15 cellular contexts compared by ENCODE assay signal in the genomic region with DNA sequence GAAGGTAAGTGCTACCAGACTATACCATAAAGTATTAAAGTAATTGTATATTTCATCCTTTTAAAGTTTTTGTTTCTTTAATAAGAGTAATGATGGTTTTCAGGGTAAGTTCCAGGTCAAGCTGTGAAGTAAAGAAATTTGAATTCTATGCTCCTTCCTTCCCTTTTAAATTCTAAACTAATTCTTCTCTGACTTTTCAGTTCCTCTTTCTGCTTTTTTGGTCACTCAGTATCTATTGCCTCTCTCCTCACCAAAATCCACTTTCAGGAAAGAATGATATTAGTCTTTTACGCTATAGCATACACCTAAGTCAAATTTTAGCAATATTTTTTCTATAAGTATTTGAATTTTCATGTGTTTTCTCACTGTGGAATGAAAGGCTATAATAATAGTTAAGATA. TPM values are rescaled to one million over a fixed set of nuclear protein-coding genes. Genes with fewer than 3 reads are reported as not detected.
DNase-seq lines count a peak whose midpoint lies in the region; ATAC-seq and TF ChIP-seq lines count a peak whose summit lies in the region.
"Had no signal": no experiment of that assay in that cellular context is flagged by ENCODE, and none has a peak within 500 bp of the region (broad histone marks: within the 10 kb centered on the region; RNA-seq: fewer than 3 reads in every experiment).

No MANE protein-coding gene starts in this region.

- intact Hi-C loops in lower lobe of right lung (cut with DNase I) = no loop called here

- H3K9me3 ChIP-seq in lower lobe of right lung = no peaks in the 10 kb centered on the region

- H3K27ac ChIP-seq in lower lobe of right lung = no peak overlapping the region
- H3K27ac ChIP-seq: cardiac muscle cell had no signal

- no peaks in the 10 kb centered on the region for H3K36me3 ChIP-seq in lower lobe of right lung
- H3K36me3 ChIP-seq: cardiac muscle cell had no signal

- TF ChIP-seq CTCF in lower lobe of right lung (IDR thresholded peaks at IDR 0.05) = no peak

- DNase-seq in NOMO-1 treated with dmso at 0.1 percent for 144 hours (lab: John Stamatoyannopoulos, UW; ENCODE audit: unreplicated experiment) = peak; percentile 59
- no peak for DNase-seq in NCI-H2196 treated with DMSO at 0.1 percent for 48 hours (lab: John Stamatoyannopoulos, UW; ENCODE audit: unreplicated experiment)
- DNase-seq in mucosa of gallbladder (ENCODE audit: low spot score) = no peak
- DNase-seq in lower lobe of right lung = no peak
- DNase-seq: activated CD8-positive, alpha-beta T cell treated with anti-CD3 and anti-CD28 coated beads for 36 hours; NCI-H2227 treated with DMSO at 0.1 percent for 48 hours; stimulated activated CD4-positive, alpha-beta T cell treated with anti-CD3 and anti-CD28 coated beads, Interleukin-2, amount 100 ng/mL, for 48 hours; stimulated activated naive CD4-positive, alpha-beta T cell treated with Interleukin-2 at 50 U/mL for 16 hours had no signal

- ATAC-seq in GM18517 (IDR thresholded peaks at IDR 0.05; ENCODE audit: unreplicated experiment) (peak; percentile 77), GM21423 (IDR thresholded peaks at IDR 0.05; ENCODE audit: unreplicated experiment) (peak; percentile 80), HG03159 (IDR thresholded peaks at IDR 0.05; ENCODE audit: unreplicated experiment) (peak; percentile 74), GM21737 (IDR thresholded peaks at IDR 0.05; ENCODE audit: unreplicated experiment) (no peak), lower lobe of right lung (no peak)
- ATAC-seq: activated CD8-positive, alpha-beta T cell treated with anti-CD3 and anti-CD28 coated beads for 36 hours had no signal

- H3K4me3 ChIP-seq in lower lobe of right lung = no peak overlapping the region
- H3K4me3 ChIP-seq: cardiac muscle cell had no signal

- no peaks in the 10 kb centered on the region for H3K4me1 ChIP-seq in lower lobe of right lung

- H3K27me3 ChIP-seq in lower lobe of right lung (ENCODE audit: low read depth) = no peaks in the 10 kb centered on the region
- H3K27me3 ChIP-seq: cardiac muscle cell had no signal

RNA-seq across cellular contexts. Expression of gene MMP8, which starts 8.2 kb away (rescaled TPM):
- not detected for total RNA-seq in mucosa of gallbladder
- 0.44 TPM for total RNA-seq in lower lobe of right lung
- total RNA-seq: activated CD8-positive, alpha-beta T cell treated with anti-CD3 and anti-CD28 coated beads for 36 hours; cardiac muscle cell; M059J; myocyte had no signal

RNA-seq across cellular contexts. Expression of gene MMP27, which starts 11.0 kb away (rescaled TPM):
- total RNA-seq in mucosa of gallbladder = not detected
- not detected for total RNA-seq in lower lobe of right lung
- total RNA-seq: activated CD8-positive, alpha-beta T cell treated with anti-CD3 and anti-CD28 coated beads for 36 hours; cardiac muscle cell; M059J; myocyte had no signal

Comparison
In these comparisons a context has a peak if more than half of its experiments do, and no peak if none do; other contexts are left out.
1. ATAC-seq: peak in GM18517 (single experiment), GM21423 (single experiment) and HG03159 (single experiment); none in GM21737 (single experiment) and lower lobe of right lung (0 of 2).